In genomic region chr5:132410451-132411381, GRCh38 we compare ENCODE assay signal across 8 cellular contexts. TPM values are rescaled to one million over a fixed set of nuclear protein-coding genes. Genes with fewer than 3 reads are reported as not detected.
A peak's percentile ranks its signal among the peaks of the same experiment; 100 is the strongest.
DNase-seq lines count a peak whose midpoint lies in the region; ATAC-seq lines count a peak whose summit lies in the region.

No MANE protein-coding gene starts in this region.

- peak overlapping the region; percentile 76 to 93 for H3K4me3 ChIP-seq in mesenchymal stem cell (ENCODE audit: insufficient read depth in 1 of 2, low read depth in 1 of 2, low read length in 2 of 2)

- no peaks in the 10 kb centered on the region for H3K27me3 Mint-ChIP-seq in activated CD8-positive, alpha-beta T cell treated with anti-CD3 and anti-CD28 coated beads, Interleukin-2, amount 10 ng/mL, durations not matched to agents 7 days and 5 days (ENCODE audit: low read depth)

- peak overlapping the region in 1 of 2 experiments; percentile 90 for H3K14ac ChIP-seq in mesenchymal stem cell (ENCODE audit: low read length in 2 of 2)

- DNase-seq in C1 segment of cervical spinal cord (lab: John Stamatoyannopoulos, UW) (peak in 12 of 14 donors; percentile 63 to 92 (median 84)), NCI-H748 (lab: John Stamatoyannopoulos, UW; ENCODE audit: unreplicated experiment) (peak; percentile 86), mesenchymal stem cell (peak; percentile 87)
- peak; percentile 92 for DNase-seq in activated CD8-positive, alpha-beta T cell treated with anti-CD3 and anti-CD28 coated beads, Interleukin-2, amount 10 ng/mL, durations not matched to agents 7 days and 5 days
- DNase-seq in effector CD8-positive, alpha-beta T cell (lab: John Stamatoyannopoulos, UW): peak; percentile 73
- DNase-seq in stimulated activated CD8-positive, alpha-beta memory T cell treated with anti-CD3 and anti-CD28 coated beads, Interleukin-15, amount 100 ng/mL, for 24 hours (ENCODE audit: low read depth): peak; percentile 60

- no peaks in the 10 kb centered on the region for H3K27me3 ChIP-seq in mesenchymal stem cell (ENCODE audit: control insufficient read depth in 1 of 2, insufficient read depth in 1 of 2, low read length in 2 of 2)

- H3K36me3 Mint-ChIP-seq in activated CD8-positive, alpha-beta T cell treated with anti-CD3 and anti-CD28 coated beads, Interleukin-2, amount 10 ng/mL, durations not matched to agents 7 days and 5 days (ENCODE audit: low read depth): peaks cover 61% of the 10 kb centered on the region

- H2AK5ac ChIP-seq in mesenchymal stem cell (ENCODE audit: low read length, severe bottlenecking): peak overlapping the region; percentile 95

- no peaks in the 10 kb centered on the region for H3K9me3 ChIP-seq in mesenchymal stem cell (ENCODE audit: control insufficient read depth, low read length)

- H4K91ac ChIP-seq in mesenchymal stem cell (ENCODE audit: low read length): peak overlapping the region; percentile 97

- H3K4ac ChIP-seq in mesenchymal stem cell (ENCODE audit: low read depth in 1 of 2, low read length in 2 of 2): peak overlapping the region; percentile 95 to 97

- H3K18ac ChIP-seq in mesenchymal stem cell (ENCODE audit: low read depth in 1 of 2, low read length in 2 of 2): peak overlapping the region; percentile 91 to 96

- POLR2A ChIA-PET in activated CD8-positive, alpha-beta T cell treated with anti-CD3 and anti-CD28 coated beads, Interleukin-2, amount 10 ng/mL, durations not matched to agents 7 days and 5 days (lab: Charles Lee): interaction anchor here (0.7 to 8.6 kb wide), 21 partner anchors 10 to 151 kb away, joined by 3 to 249 read pairs (median 4); partner anchors contain the start of genes IRF1 and SLC22A5

- H3K4me3 Mint-ChIP-seq in activated CD8-positive, alpha-beta T cell treated with anti-CD3 and anti-CD28 coated beads, Interleukin-2, amount 10 ng/mL, durations not matched to agents 7 days and 5 days: peak overlapping the region; percentile 91

- peaks cover 20% of the 10 kb centered on the region for H3K4me1 ChIP-seq in mesenchymal stem cell (ENCODE audit: control insufficient read depth, insufficient read depth, low read depth, low read length)

- CTCF ChIA-PET in activated CD8-positive, alpha-beta T cell treated with anti-CD3 and anti-CD28 coated beads, Interleukin-2, amount 10 ng/mL, durations not matched to agents 7 days and 5 days (lab: Charles Lee): interaction anchor here (0.7 to 3.9 kb wide), 23 partner anchors 10 to 116 kb away, joined by 3 to 75 read pairs (median 6); partner anchors contain the start of genes IRF1 and SLC22A5

- peak overlapping the region; percentile 98 for H4K8ac ChIP-seq in mesenchymal stem cell (ENCODE audit: low read length)

- H3K36me3 ChIP-seq in mesenchymal stem cell (ENCODE audit: control insufficient read depth in 1 of 2, insufficient read depth in 2 of 2, low read depth in 1 of 2, low read length in 2 of 2): no peaks in the 10 kb centered on the region

- H2BK15ac ChIP-seq in mesenchymal stem cell (ENCODE audit: low read depth, poor library complexity, severe bottlenecking): peak overlapping the region; percentile 100

- peak; percentile 62 for ATAC-seq in GM19035 (IDR thresholded peaks at IDR 0.05; ENCODE audit: unreplicated experiment)
- ATAC-seq in HG03196 (IDR thresholded peaks at IDR 0.05; ENCODE audit: unreplicated experiment): peak; percentile 70
- peak; percentile 86 for ATAC-seq in activated CD8-positive, alpha-beta T cell treated with anti-CD3 and anti-CD28 coated beads, Interleukin-2, amount 10 ng/mL, durations not matched to agents 7 days and 5 days

- H2BK5ac ChIP-seq in mesenchymal stem cell (ENCODE audit: low read depth, low read length, poor library complexity, severe bottlenecking): peak overlapping the region; percentile 99

- peaks cover 5% of the 10 kb centered on the region for H3K9me3 Mint-ChIP-seq in activated CD8-positive, alpha-beta T cell treated with anti-CD3 and anti-CD28 coated beads, Interleukin-2, amount 10 ng/mL, durations not matched to agents 7 days and 5 days (ENCODE audit: insufficient read depth)

- 3% methylated on average over 88 of the region's 92 CpGs for WGBS in mesenchymal stem cell

- peaks cover 58% of the 10 kb centered on the region for H3K4me1 Mint-ChIP-seq in activated CD8-positive, alpha-beta T cell treated with anti-CD3 and anti-CD28 coated beads, Interleukin-2, amount 10 ng/mL, durations not matched to agents 7 days and 5 days (ENCODE audit: low read depth)

- peak overlapping the region; percentile 97 for H2AFZ ChIP-seq in mesenchymal stem cell (ENCODE audit: low read depth, low read length)

- H3K79me1 ChIP-seq in mesenchymal stem cell (replicated peaks; ENCODE audit: low read length, poor library complexity, severe bottlenecking): peaks cover 6% of the 10 kb centered on the region

- peak overlapping the region; percentile 94 for H3K27ac ChIP-seq in mesenchymal stem cell (ENCODE audit: low read length, poor library complexity, severe bottlenecking)

- peak overlapping the region; percentile 96 for H3K9ac ChIP-seq in mesenchymal stem cell (ENCODE audit: low read length)

- H3K27ac Mint-ChIP-seq in activated CD8-positive, alpha-beta T cell treated with anti-CD3 and anti-CD28 coated beads, Interleukin-2, amount 10 ng/mL, durations not matched to agents 7 days and 5 days: peak overlapping the region; percentile 99

- H3K4me2 ChIP-seq in mesenchymal stem cell (ENCODE audit: low read length, poor library complexity, severe bottlenecking): peak overlapping the region; percentile 93

- peak overlapping the region; percentile 96 for H2BK120ac ChIP-seq in mesenchymal stem cell (ENCODE audit: low read depth, low read length)

- peak overlapping the region; percentile 94 to 100 for H2BK12ac ChIP-seq in mesenchymal stem cell (ENCODE audit: low read length in 2 of 2)

- peak overlapping the region; percentile 21 to 78 for H3K23ac ChIP-seq in mesenchymal stem cell (ENCODE audit: low read length in 2 of 2)

RNA-seq across cellular contexts. Expression of gene SLC22A5, which starts 41.2 kb away (rescaled TPM):
- 1 to 10 TPM; 2.2 to 3.5 TPM for total RNA-seq in activated CD8-positive, alpha-beta T cell treated with anti-CD3 and anti-CD28 coated beads, Interleukin-2, amount 10 ng/mL, durations not matched to agents 7 days and 5 days
- 1.7 TPM for polyA plus RNA-seq in mesenchymal stem cell (2013, experiment 1 of 2)
- polyA plus RNA-seq in mesenchymal stem cell (2013, experiment 2 of 2): 1.7 TPM

Comparison
In these comparisons a context has a peak if more than half of its experiments do, and no peak if none do; other contexts are left out.
1. Peak in every context shown above with its lines: DNase-seq, ATAC-seq, H3K4me3 ChIP-seq and H3K27ac ChIP-seq.